ENCODE assay signal across 8 cellular contexts in genomic region chr4:176065365-176066249, GRCh38. TPM values are rescaled to one million over a fixed set of nuclear protein-coding genes. Genes with fewer than 3 reads are reported as not detected.
DNase-seq lines count a peak whose midpoint lies in the region; ATAC-seq, FAIRE-seq and TF ChIP-seq lines count a peak whose summit lies in the region.

WDR17 (plus strand) TSS chr4:176065841; CDS start chr4:176111581, 45,740 bp downstream.

- TF ChIP-seq CTCF in A673 (conservative IDR thresholded peaks at IDR 0.05; ENCODE audit: low read depth, low read length) (no peak), kidney (IDR thresholded peaks at IDR 0.05; ENCODE audit: borderline replicate concordance, extremely low read depth, insufficient read depth) (no peak)

- H3K4me1 ChIP-seq in A673 (ENCODE audit: insufficient read depth, low read length, poor library complexity, severe bottlenecking), result no peaks in the 10 kb centered on the region
- H3K4me1 ChIP-seq in kidney (ENCODE audit: control insufficient read depth in 1 of 2, insufficient read depth in 1 of 2, low read depth in 1 of 2, low read length in 2 of 2), result peaks cover 0 to 2% of the 10 kb centered on the region in 2 donors

- intact Hi-C loops in A673 (cut with micrococcal nuclease; ENCODE audit: unreplicated experiment) (no loop called here), kidney (cut with DNase I) (no loop called here)

- FAIRE-seq in kidney (lab: Jason Lieb, UNC), result no peak

- POLR2A ChIA-PET in A673 (lab: Charles Lee; ENCODE audit: low non-redundant PET), result no interaction called here

- H3K4me3 ChIP-seq in A673 (ENCODE audit: low read depth, low read length, poor library complexity, severe bottlenecking) (peak within 1 kb of the TSS; percentile 68), kidney (ENCODE audit: low read length in 2 of 2) (peak within 1 kb of the TSS; percentile 79 to 98)

- peak within 1 kb of the TSS; percentile 60 to 62 for H3K9ac ChIP-seq in kidney (ENCODE audit: low read length in 2 of 2)

- H3K9me3 ChIP-seq in A673 (ENCODE audit: low read depth, low read length, poor library complexity, severe bottlenecking) (no peaks in the 10 kb centered on the region), kidney (ENCODE audit: control insufficient read depth in 1 of 2, low read length in 2 of 2) (no peaks in the 10 kb centered on the region)

- CTCF ChIA-PET in A673 (lab: Charles Lee), result no interaction called here

- peak; percentile 94 for DNase-seq in A673 (ENCODE audit: low spot score)
- DNase-seq in NCI-H446 treated with DMSO at 0.1 percent for 48 hours (lab: John Stamatoyannopoulos, UW), result peak; percentile 93
- peak; percentile 54 for DNase-seq in activated CD4-positive, alpha-beta T cell treated with anti-CD3 and anti-CD28 coated beads for 1 hour
- DNase-seq in cerebellum (ENCODE audit: low spot score), result peak; percentile 97
- DNase-seq in kidney, result peak; percentile 95
- DNase-seq in stimulated activated CD4-positive, alpha-beta T cell treated with anti-CD3 and anti-CD28 coated beads, Interleukin-15, amount 100 ng/mL, for 24 hours, result peak; percentile 90

- no TSS peak for BruUV-seq in A673 (replicated peaks; lab: Mats Ljungman, UMichigan)

- H3K27me3 ChIP-seq in A673 (replicated peaks; ENCODE audit: insufficient read depth, low read depth, low read length, poor library complexity), result no peaks in the 10 kb centered on the region

- ATAC-seq in HG03175 (IDR thresholded peaks at IDR 0.05; ENCODE audit: unreplicated experiment), result peak; percentile 98

- no peaks in the 10 kb centered on the region for H3K36me3 ChIP-seq in A673 (ENCODE audit: insufficient read depth, low read length, poor library complexity, severe bottlenecking)
- no peaks in the 10 kb centered on the region for H3K36me3 ChIP-seq in kidney (ENCODE audit: control insufficient read depth in 1 of 2, insufficient read depth in 2 of 2, low read length in 2 of 2)

- in situ Hi-C loops in GM18951 (cut with MboI; ENCODE audit: low sequenced_read_pairs, unreplicated experiment), result no loop called here

- peak; percentile 23 for TF ChIP-seq POLR2A in GM18951 (IDR thresholded peaks at IDR 0.05; ENCODE audit: extremely low read depth, insufficient read depth, insufficient read length)

- H3K27ac ChIP-seq in A673 (ENCODE audit: low read depth, low read length, poor library complexity, severe bottlenecking) (peak within 1 kb of the TSS; percentile 1), kidney (ENCODE audit: low read depth in 2 of 2, low read length in 2 of 2) (no peak within 1 kb of the TSS)

RNA-seq across cellular contexts. Expression of gene WDR17, which starts in this region (rescaled TPM):
- total RNA-seq in A673 (2021), result 6.9 and 8.1 TPM in 2 replicates
- 60.2 TPM for total RNA-seq in cerebellum
- total RNA-seq in kidney, result 6.4 TPM
- polyA plus RNA-seq in kidney (ENCODE audit: insufficient read depth, low read depth, low replicate concordance), result 1.4 TPM
